In the genomic region with DNA sequence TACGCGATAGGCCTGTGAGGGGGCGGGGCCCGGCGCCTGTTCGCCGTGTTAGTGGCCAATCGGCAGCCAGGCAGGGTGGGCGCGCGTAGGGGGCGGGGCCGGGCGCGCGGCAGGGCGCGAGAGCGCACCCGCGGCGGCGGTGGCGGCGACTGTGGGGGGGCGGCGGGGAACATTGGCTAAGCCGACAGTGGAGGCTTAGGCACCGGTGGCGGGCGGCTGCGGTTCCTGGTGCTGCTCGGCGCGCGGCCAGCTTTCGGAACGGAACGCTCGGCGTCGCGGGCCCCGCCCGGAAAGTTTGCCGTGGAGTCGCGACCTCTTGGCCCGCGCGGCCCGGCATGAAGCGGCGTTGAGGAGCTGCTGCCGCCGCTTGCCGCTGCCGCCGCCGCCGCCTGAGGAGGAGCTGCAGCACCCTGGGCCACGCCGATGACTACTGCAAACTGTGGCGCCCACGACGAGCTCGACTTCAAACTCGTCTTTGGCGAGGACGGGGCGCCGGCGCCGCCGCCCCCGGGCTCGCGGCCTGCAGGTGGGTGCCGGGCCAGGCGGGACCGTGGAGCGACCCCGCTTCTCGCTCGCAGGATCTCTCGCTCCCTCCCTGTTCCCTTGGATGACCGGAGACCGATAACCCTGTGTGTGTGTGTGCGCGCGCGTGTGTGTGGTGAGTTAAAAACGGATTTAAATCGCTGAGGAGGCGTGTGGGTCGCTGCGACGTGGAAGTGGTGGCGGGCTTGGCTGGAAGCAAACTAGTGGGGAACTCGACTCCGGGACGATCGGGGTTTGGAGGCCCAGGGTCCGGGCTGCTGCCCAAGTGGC, we compare ENCODE assay signal across 8 cellular contexts. TPM values are rescaled to one million over a fixed set of nuclear protein-coding genes. Genes with fewer than 3 reads are reported as not detected.
A peak's percentile ranks its signal among the peaks of the same experiment; 100 is the strongest.
DNase-seq lines count a peak whose midpoint lies in the region; ATAC-seq and TF ChIP-seq lines count a peak whose summit lies in the region.

A gene (plus strand): TSS at position 112 of the 813 bp plus-strand sequence. CDS start 312 bp downstream, at position 424.

- in situ Hi-C loops in GM18951 (cut with MboI; ENCODE audit: low sequenced_read_pairs, unreplicated experiment): no loop called here

- H3K4me1 ChIP-seq in lung (ENCODE audit: control insufficient read depth in 2 of 2, insufficient read depth in 2 of 2, low read length in 2 of 2): peaks cover 5 to 31% of the 10 kb centered on the region in 2 donors

- intact Hi-C loops in activated CD8-positive, alpha-beta T cell treated with anti-CD3 and anti-CD28 coated beads for 36 hours (cut with micrococcal nuclease): no loop called here

- H3K4me3 Mint-ChIP-seq in activated CD8-positive, alpha-beta T cell treated with anti-CD3 and anti-CD28 coated beads for 36 hours: peak within 1 kb of the TSS; percentile 88

- H3K27me3 Mint-ChIP-seq in activated CD8-positive, alpha-beta T cell treated with anti-CD3 and anti-CD28 coated beads for 36 hours: no peaks in the 10 kb centered on the region

- ATAC-seq in HG03159 (IDR thresholded peaks at IDR 0.05; ENCODE audit: unreplicated experiment) (peak; percentile 49), lung (ENCODE audit: insufficient read depth, low FRiP score) (peak; percentile 86)
- ATAC-seq in activated CD8-positive, alpha-beta T cell treated with anti-CD3 and anti-CD28 coated beads for 36 hours: peak; percentile 68

- TF ChIP-seq POLR2A in GM18951 (IDR thresholded peaks at IDR 0.05; ENCODE audit: extremely low read depth, insufficient read depth, insufficient read length): peak; percentile 76

- H3K27ac ChIP-seq in lung (ENCODE audit: low read depth in 1 of 2, low read length in 1 of 2): peak within 1 kb of the TSS; percentile 97 to 99

- H3K36me3 ChIP-seq in lung (ENCODE audit: control insufficient read depth in 2 of 2, insufficient read depth in 2 of 2, low read length in 2 of 2): no peaks in the 10 kb centered on the region

- CTCF ChIA-PET in activated CD8-positive, alpha-beta T cell treated with anti-CD3 and anti-CD28 coated beads for 36 hours (lab: Charles Lee): interaction anchor here (0.9 to 3.4 kb wide), 15 partner anchors 9 to 153 kb away, joined by 3 to 18 read pairs (median 5); no protein-coding TSS in a partner anchor

- no peaks in the 10 kb centered on the region for H3K9me3 ChIP-seq in lung (ENCODE audit: control insufficient read depth in 2 of 2, insufficient read depth in 1 of 2, low read length in 1 of 2)

- DNase-seq in AML-193 (lab: John Stamatoyannopoulos, UW) (peak; percentile 88), NCI-H69 (lab: John Stamatoyannopoulos, UW) (peak; percentile 95), ecto neural progenitor cell (ENCODE audit: low spot score) (peak; percentile 100), lung (ENCODE audit: low spot score) (peak; percentile 98)
- DNase-seq in activated CD8-positive, alpha-beta T cell treated with anti-CD3 and anti-CD28 coated beads for 36 hours: peak; percentile 99
- DNase-seq in stimulated activated CD4-positive, alpha-beta T cell treated with anti-CD3 and anti-CD28 coated beads, TNF-alpha, amount 100 ng/mL, for 24 hours (ENCODE audit: low read depth in 3 of 3): peak; percentile 96 to 99 (median 97)

- POLR2A ChIA-PET in activated CD8-positive, alpha-beta T cell treated with anti-CD3 and anti-CD28 coated beads for 36 hours (lab: Charles Lee): interaction anchor here (0.6 to 3.5 kb wide), 19 partner anchors 8 to 183 kb away, joined by 3 to 34 read pairs (median 4); a partner anchor contains a TSS

- H3K27ac Mint-ChIP-seq in activated CD8-positive, alpha-beta T cell treated with anti-CD3 and anti-CD28 coated beads for 36 hours: peak within 1 kb of the TSS; percentile 99

- H3K4me1 Mint-ChIP-seq in activated CD8-positive, alpha-beta T cell treated with anti-CD3 and anti-CD28 coated beads for 36 hours (ENCODE audit: low read depth): peaks cover 46% of the 10 kb centered on the region

- peaks cover 32% of the 10 kb centered on the region for H3K36me3 Mint-ChIP-seq in activated CD8-positive, alpha-beta T cell treated with anti-CD3 and anti-CD28 coated beads for 36 hours (ENCODE audit: low read depth)

- peaks cover 2% of the 10 kb centered on the region for H3K9me3 Mint-ChIP-seq in activated CD8-positive, alpha-beta T cell treated with anti-CD3 and anti-CD28 coated beads for 36 hours

- no peak for TF ChIP-seq CTCF in activated CD8-positive, alpha-beta T cell treated with anti-CD3 and anti-CD28 coated beads for 36 hours (IDR thresholded peaks at IDR 0.05)
- no peak for TF ChIP-seq CTCF in lung (IDR thresholded peaks at IDR 0.05; ENCODE audit: control extremely low read depth, extremely low read depth)

- 0% methylated on average over 58 to 104 of the region's 104 CpGs for WGBS in lung, 2 donors

- H3K27me3 ChIP-seq in lung (ENCODE audit: control insufficient read depth, insufficient read depth): no peaks in the 10 kb centered on the region

- peak within 1 kb of the TSS; percentile 84 for H3K4me3 ChIP-seq in lung

RNA-seq across cellular contexts. Expression of the gene that starts here (rescaled TPM):
- total RNA-seq in activated CD8-positive, alpha-beta T cell treated with anti-CD3 and anti-CD28 coated beads for 36 hours: 100 to 1,000 TPM; 102 to 104 TPM
- total RNA-seq in lung: 10 to 100 TPM; 56.0 to 69.6 TPM
- 10 to 100 TPM; 13.5 to 15.5 TPM for polyA plus RNA-seq in lung

Comparison
In these comparisons a context has a peak if more than half of its experiments do, and no peak if none do; other contexts are left out.
1. Peak in every context shown above with its lines: DNase-seq, ATAC-seq, H3K4me3 ChIP-seq and H3K27ac ChIP-seq.